6 cellular contexts compared by ENCODE assay signal in genomic region chr21:21301013-21301412, GRCh38.
"Had no signal": no experiment of that assay in that cellular context is flagged by ENCODE, and none has a peak within 500 bp of the region (broad histone marks: within the 10 kb centered on the region; RNA-seq: fewer than 3 reads in every experiment).

No MANE protein-coding gene starts in this region.

- H3K4me3 ChIP-seq: K562 had no signal

- ATAC-seq: K562 had no signal

- H3K27ac ChIP-seq: HL-60 had no signal

- FAIRE-seq: HTR-8/SVneo, K562 had no signal

- DNase-seq: IMR-90, KBM-7, KG1 had no signal
